ENCODE assay signal across 8 cellular contexts in the genomic region with DNA sequence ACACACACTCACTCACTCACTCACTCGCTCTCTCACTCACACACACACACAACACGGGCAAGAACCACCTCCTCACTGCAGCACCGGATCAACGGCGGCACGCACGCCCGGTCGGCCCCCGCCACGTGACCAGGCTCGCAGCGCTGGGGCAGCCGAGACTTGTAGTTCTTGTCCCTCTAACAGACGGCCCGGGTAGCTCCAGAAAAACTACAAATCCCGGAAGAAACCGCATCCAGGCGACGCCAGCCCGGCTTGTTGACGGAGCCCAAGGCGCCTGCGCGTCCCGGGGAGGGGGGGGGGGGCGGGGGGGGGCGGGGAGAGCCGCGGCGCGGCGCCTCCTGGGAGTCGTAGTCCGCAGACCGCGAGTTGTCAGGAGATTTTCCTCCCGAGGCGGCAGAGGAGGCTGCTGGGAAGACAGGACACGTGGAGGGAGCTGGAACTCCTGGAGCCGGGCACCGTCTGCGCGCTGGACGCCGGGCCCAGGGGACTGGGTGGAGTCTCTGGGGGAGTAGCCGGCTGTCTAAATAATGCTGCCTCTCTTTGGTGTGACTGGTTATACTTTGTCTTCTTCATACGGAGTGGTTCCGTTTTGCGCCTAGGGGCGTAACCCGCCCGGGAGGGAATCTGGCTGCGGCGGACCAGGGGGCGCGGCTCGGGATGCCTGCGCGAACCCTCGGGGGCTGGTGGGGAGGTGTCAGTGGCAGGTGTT. TPM values are rescaled to one million over a fixed set of nuclear protein-coding genes. Genes with fewer than 3 reads are reported as not detected.
A peak's percentile ranks its signal among the peaks of the same experiment; 100 is the strongest.
DNase-seq lines count a peak whose midpoint lies in the region; ATAC-seq and TF ChIP-seq lines count a peak whose summit lies in the region.

A gene with protein sequence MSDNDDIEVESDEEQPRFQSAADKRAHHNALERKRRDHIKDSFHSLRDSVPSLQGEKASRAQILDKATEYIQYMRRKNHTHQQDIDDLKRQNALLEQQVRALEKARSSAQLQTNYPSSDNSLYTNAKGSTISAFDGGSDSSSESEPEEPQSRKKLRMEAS (minus strand): TSS at position 77 of the 709 bp plus-strand sequence. CDS start 178 bp downstream, outside the sequence.

- POLR2A ChIA-PET in A673 (lab: Charles Lee; ENCODE audit: low non-redundant PET), result interaction anchor here (1.0 kb wide), 1 partner anchor 127 kb away, joined by 6 read pairs; no protein-coding TSS in a partner anchor

- DNase-seq in A673 (ENCODE audit: low spot score), result peak; percentile 99
- DNase-seq in NCI-H2196 treated with DMSO at 0.1 percent for 48 hours (lab: John Stamatoyannopoulos, UW; ENCODE audit: unreplicated experiment), result peak; percentile 97
- DNase-seq in WERI-Rb-1, result peak; percentile 98
- DNase-seq in mammary epithelial cell, result peak; percentile 98

- CTCF ChIA-PET in A673 (lab: Charles Lee) (interaction anchor here (0.7 kb wide), 1 partner anchor 457 kb away, joined by 3 read pairs; no protein-coding TSS in a partner anchor), mammary epithelial cell (lab: Charles Lee; ENCODE audit: low non-redundant PET) (interaction anchor here (0.6 kb wide), 1 partner anchor 107 kb away, joined by 5 read pairs; no protein-coding TSS in a partner anchor)

- H4K20me1 ChIP-seq in mammary epithelial cell (ENCODE audit: insufficient read depth, low read length), result no peaks in the 10 kb centered on the region

- WGBS in mammary epithelial cell (ENCODE audit: low coverage, missing lambda C conversion rate), result 0% methylated on average over 3 of the region's 61 CpGs

- H3K4me1 ChIP-seq in A673 (ENCODE audit: insufficient read depth, low read length, poor library complexity, severe bottlenecking) (peaks cover 9% of the 10 kb centered on the region), mammary epithelial cell (ENCODE audit: insufficient read depth, low read length) (peaks cover 11% of the 10 kb centered on the region), iPS-20b (ENCODE audit: insufficient read depth, low read length) (no peaks in the 10 kb centered on the region)

- H3K27ac ChIP-seq in A673 (ENCODE audit: low read depth, low read length, poor library complexity, severe bottlenecking) (peak within 1 kb of the TSS; percentile 81), WERI-Rb-1 (peak within 1 kb of the TSS; percentile 70), mammary epithelial cell (ENCODE audit: insufficient read depth, low read depth, low read length) (peak within 1 kb of the TSS; percentile 65), iPS-20b (ENCODE audit: low read length) (no peak within 1 kb of the TSS), skin epidermis (peak within 1 kb of the TSS; percentile 65 to 99 (median 93))

- H3K9me3 ChIP-seq in A673 (ENCODE audit: low read depth, low read length, poor library complexity, severe bottlenecking) (no peaks in the 10 kb centered on the region), WERI-Rb-1 (ENCODE audit: severe bottlenecking) (no peaks in the 10 kb centered on the region), mammary epithelial cell (replicated peaks; ENCODE audit: insufficient read depth, low read length) (no peaks in the 10 kb centered on the region), iPS-20b (ENCODE audit: insufficient read depth, low read depth, low read length) (no peaks in the 10 kb centered on the region)

- no peak for TF ChIP-seq CTCF in A673 (conservative IDR thresholded peaks at IDR 0.05; ENCODE audit: low read depth, low read length)
- no peak for TF ChIP-seq CTCF in WERI-Rb-1 (IDR thresholded peaks at IDR 0.05; ENCODE audit: low read depth, low read length)
- no peak for TF ChIP-seq CTCF in mammary epithelial cell (conservative IDR thresholded peaks at IDR 0.05 in 1 of 2, IDR thresholded peaks at IDR 0.05 in 1 of 2; ENCODE audit: extremely low read depth in 1 of 2, insufficient read depth in 1 of 2, low read depth in 1 of 2, low read length in 2 of 2)

- H3K4me3 ChIP-seq in A673 (ENCODE audit: low read depth, low read length, poor library complexity, severe bottlenecking) (peak within 1 kb of the TSS; percentile 96), WERI-Rb-1 (ENCODE audit: low read depth, low read length) (peak within 1 kb of the TSS; percentile 96), mammary epithelial cell (replicated peaks in 1 of 3; ENCODE audit: insufficient read depth in 1 of 3, low read depth in 2 of 3, low read length in 3 of 3) (peak within 1 kb of the TSS; percentile 89 to 96 (median 92)), iPS-20b (ENCODE audit: low read length) (peak within 1 kb of the TSS; percentile 88), skin epidermis (peak within 1 kb of the TSS; percentile 62 to 99 (median 96))

- H3K27me3 ChIP-seq in A673 (replicated peaks; ENCODE audit: insufficient read depth, low read depth, low read length, poor library complexity), result no peaks in the 10 kb centered on the region
- H3K27me3 ChIP-seq in WERI-Rb-1 (ENCODE audit: insufficient read depth, low read depth, severe bottlenecking), result no peaks in the 10 kb centered on the region
- H3K27me3 ChIP-seq in mammary epithelial cell (ENCODE audit: insufficient read depth, low read length), result no peaks in the 10 kb centered on the region
- peaks cover 5% of the 10 kb centered on the region for H3K27me3 ChIP-seq in iPS-20b (ENCODE audit: insufficient read depth, low read length)

- H3K79me2 ChIP-seq in mammary epithelial cell (ENCODE audit: insufficient read depth, low read length), result peaks cover 41% of the 10 kb centered on the region

- no TSS peak for BruUV-seq in A673 (replicated peaks; lab: Mats Ljungman, UMichigan)
- BruUV-seq in mammary epithelial cell (replicated peaks; lab: Mats Ljungman, UMichigan), result no TSS peak

- dilution Hi-C loops in mammary epithelial cell (cut with HindIII; ENCODE audit: low sequenced_read_pairs), result no loop called here

- in situ Hi-C loops in mammary epithelial cell (cut with MboI; ENCODE audit: low sequenced_read_pairs in 2 of 2), result no loop called here

- peaks cover 3% of the 10 kb centered on the region for H3K36me3 ChIP-seq in A673 (ENCODE audit: insufficient read depth, low read length, poor library complexity, severe bottlenecking)
- H3K36me3 ChIP-seq in WERI-Rb-1, result peaks cover 16% of the 10 kb centered on the region
- no peaks in the 10 kb centered on the region for H3K36me3 ChIP-seq in mammary epithelial cell (ENCODE audit: insufficient read depth, low read length)
- H3K36me3 ChIP-seq in iPS-20b (ENCODE audit: insufficient read depth, low read depth, low read length), result peaks cover 20% of the 10 kb centered on the region

- H3K9ac ChIP-seq in mammary epithelial cell (ENCODE audit: insufficient read depth, low read length) (peak within 1 kb of the TSS; percentile 85), iPS-20b (ENCODE audit: low read depth, low read length) (peak within 1 kb of the TSS; percentile 81; the same call in 1 of the 2 replicates)

- H3K4me2 ChIP-seq in mammary epithelial cell (ENCODE audit: insufficient read depth, low read depth, low read length), result peak within 1 kb of the TSS; percentile 85

- ATAC-seq in GM18868 (IDR thresholded peaks at IDR 0.05; ENCODE audit: unreplicated experiment), result peak; percentile 86
- ATAC-seq in HG03108 (IDR thresholded peaks at IDR 0.05; ENCODE audit: unreplicated experiment), result peak; percentile 82

- intact Hi-C loops in A673 (cut with micrococcal nuclease; ENCODE audit: unreplicated experiment) (no loop called here), mammary epithelial cell (cut with micrococcal nuclease) (loop anchor here (5.0 kb wide), 2 partner anchors 115 to 270 kb away; partner anchors contain the start of gene FNTB)

- H2AFZ ChIP-seq in mammary epithelial cell (ENCODE audit: low read depth, low read length), result peak within 1 kb of the TSS; percentile 95

RNA-seq across cellular contexts. Expression of the gene that starts here (rescaled TPM):
- total RNA-seq in A673 (2021) (75.1 and 81.2 TPM in 2 replicates), mammary epithelial cell (10 to 100 TPM; 36.0 to 84.7 TPM)
- polyA plus RNA-seq in mammary epithelial cell, result 70.4 TPM
- polyA minus RNA-seq in mammary epithelial cell, result 31.1 TPM
